29 cellular contexts compared by ENCODE assay signal in genomic region chr12:93621986-93622385, GRCh38. TPM values are rescaled to one million over a fixed set of nuclear protein-coding genes. Genes with fewer than 3 reads are reported as not detected.
DNase-seq lines count a peak whose midpoint lies in the region; ATAC-seq and TF ChIP-seq lines count a peak whose summit lies in the region.
"Had no signal": no experiment of that assay in that cellular context is flagged by ENCODE, and none has a peak within 500 bp of the region (broad histone marks: within the 10 kb centered on the region; RNA-seq: fewer than 3 reads in every experiment).

No MANE protein-coding gene starts in this region.

- DNase-seq in A172 (ENCODE audit: low spot score) (peak; percentile 73), M059J (ENCODE audit: low read depth) (peak; percentile 78), astrocyte of the spinal cord (ENCODE audit: low read depth, low spot score) (peak; percentile 59), fibroblast of the aortic adventitia (ENCODE audit: low read depth) (peak; percentile 92), cerebellum (ENCODE audit: low spot score) (no peak), Peyer's patch (no peak), prostate gland (ENCODE audit: low spot score) (no peak)
- DNase-seq: activated CD4-positive, alpha-beta T cell treated with anti-CD3 and anti-CD28 coated beads for 36 hours; activated CD8-positive, alpha-beta T cell treated with anti-CD3 and anti-CD28 coated beads, Interleukin-2, amount 10 ng/mL, durations not matched to agents 7 days and 5 days; activated naive CD4-positive, alpha-beta T cell treated with anti-CD3 and anti-CD28 coated beads, Interleukin-2, amount 50 U/mL, for 16 hours; CD4-positive, alpha-beta T cell; central memory CD4-positive, alpha-beta T cell; DND-41; dorsolateral prefrontal cortex; Karpas-422; NCI-H1436 treated with DMSO at 0.1 percent for 48 hours; NCI-H2081 treated with DMSO at 0.1 percent for 48 hours; NCI-H2227 treated with DMSO at 0.1 percent for 48 hours; NCI-H526 treated with DMSO at 0.1 percent for 48 hours; ovary; retina; SHP77 treated with DMSO at 0.1 percent for 48 hours; stimulated activated naive CD4-positive, alpha-beta T cell; T1000 had no signal

- H3K36me3 ChIP-seq in Peyer's patch (no peaks in the 10 kb centered on the region), prostate gland (no peaks in the 10 kb centered on the region)
- H3K36me3 ChIP-seq: ovary, suprapubic skin had no signal

- intact Hi-C loops in prostate gland (cut with DNase I), result no loop called here

- TF ChIP-seq POLR2A in Peyer's patch (IDR thresholded peaks at IDR 0.05), result no peak
- no peak for TF ChIP-seq POLR2A in prostate gland (IDR thresholded peaks at IDR 0.05)

- H3K4me3 ChIP-seq in astrocyte of the spinal cord (ENCODE audit: low read depth, low read length) (no peak overlapping the region), fibroblast of the aortic adventitia (ENCODE audit: low read depth, low read length) (no peak overlapping the region), Peyer's patch (no peak overlapping the region), prostate gland (no peak overlapping the region)
- H3K4me3 ChIP-seq: dorsolateral prefrontal cortex, ovary, skin epidermis, suprapubic skin had no signal

- H3K4me1 ChIP-seq in Peyer's patch (no peaks in the 10 kb centered on the region), prostate gland (replicated peaks) (no peaks in the 10 kb centered on the region)

- H3K27ac ChIP-seq in Peyer's patch, result no peak overlapping the region
- H3K27ac ChIP-seq in prostate gland, result no peak overlapping the region
- H3K27ac ChIP-seq: dorsolateral prefrontal cortex, ovary, skin epidermis, suprapubic skin, VCaP had no signal

- no peak for ATAC-seq in GM21619 (IDR thresholded peaks at IDR 0.05; ENCODE audit: unreplicated experiment)
- ATAC-seq: activated CD4-positive, alpha-beta T cell treated with anti-CD3 and anti-CD28 coated beads for 36 hours; activated CD8-positive, alpha-beta T cell treated with anti-CD3 and anti-CD28 coated beads, Interleukin-2, amount 10 ng/mL, durations not matched to agents 7 days and 5 days; activated T-helper 17 cell treated with anti-CD3 and anti-CD28 coated beads, Interleukin-2, amount 50 U/mL, for 72 hours had no signal

- in situ Hi-C loops in astrocyte of the spinal cord (cut with HindIII; ENCODE audit: low sequenced_read_pairs), result no loop called here

- H3K9me3 ChIP-seq in Peyer's patch (no peaks in the 10 kb centered on the region), prostate gland (no peaks in the 10 kb centered on the region)
- H3K9me3 ChIP-seq: ovary, suprapubic skin had no signal

- H3K27me3 ChIP-seq in Peyer's patch (no peaks in the 10 kb centered on the region), prostate gland (replicated peaks; ENCODE audit: insufficient read depth) (no peaks in the 10 kb centered on the region)
- H3K27me3 ChIP-seq: ovary, suprapubic skin had no signal

- TF ChIP-seq CTCF in astrocyte of the spinal cord (IDR thresholded peaks at IDR 0.05; ENCODE audit: low read depth, low read length) (no peak), fibroblast of the aortic adventitia (IDR thresholded peaks at IDR 0.05; ENCODE audit: insufficient read depth, low read length) (no peak), Peyer's patch (IDR thresholded peaks at IDR 0.05) (no peak), prostate gland (IDR thresholded peaks at IDR 0.05) (no peak)

- WGBS in prostate gland, result 66% methylated on average over 2 of the region's 2 CpGs

RNA-seq across cellular contexts. Expression of gene SOCS2, which starts 49.5 kb away (rescaled TPM):
- 83.8 and 98.4 TPM in 2 replicates for total RNA-seq in A172 (2014; rRNA removed; shearing (Covaris generic))
- 79.8 and 110 TPM in 2 replicates for total RNA-seq in M059J (2014; rRNA removed; shearing (Covaris generic))
- total RNA-seq in fibroblast of the aortic adventitia (ENCODE audit: low replicate concordance) (6.3 and 15.0 TPM in 2 replicates), cerebellum (45.9 TPM), Peyer's patch (100 to 1,000 TPM in 1 of 4 donors, 10 to 100 TPM in 3; 33.4 to 113 (median 35.1) TPM), prostate gland (100 to 1,000 TPM; 125 to 273 TPM)

RNA-seq across cellular contexts. Expression of gene CRADD, which starts 55.2 kb away (rescaled TPM):
- total RNA-seq in A172 (2014; rRNA removed; shearing (Covaris generic)), result 28.8 and 39.0 TPM in 2 replicates
- 17.2 and 48.6 TPM in 2 replicates for total RNA-seq in M059J (2014; rRNA removed; shearing (Covaris generic))
- total RNA-seq in fibroblast of the aortic adventitia (ENCODE audit: low replicate concordance) (12.4 and 12.9 TPM in 2 replicates), cerebellum (18.9 TPM), Peyer's patch (100 to 1,000 TPM in 1 of 4 donors, 10 to 100 TPM in 3; 66.3 to 128 (median 89.4) TPM), prostate gland (10 to 100 TPM; 38.9 to 42.4 TPM)

Comparison
In these comparisons a context has a peak if more than half of its experiments do, and no peak if none do; other contexts are left out.
1. DNase-seq: peak in A172 (single experiment), M059J (single experiment), astrocyte of the spinal cord (single experiment) and fibroblast of the aortic adventitia (single experiment); none in cerebellum (single experiment), Peyer's patch (0 of 3) and prostate gland (single experiment).